ENCODE assay signal across 8 cellular contexts in the genomic region with DNA sequence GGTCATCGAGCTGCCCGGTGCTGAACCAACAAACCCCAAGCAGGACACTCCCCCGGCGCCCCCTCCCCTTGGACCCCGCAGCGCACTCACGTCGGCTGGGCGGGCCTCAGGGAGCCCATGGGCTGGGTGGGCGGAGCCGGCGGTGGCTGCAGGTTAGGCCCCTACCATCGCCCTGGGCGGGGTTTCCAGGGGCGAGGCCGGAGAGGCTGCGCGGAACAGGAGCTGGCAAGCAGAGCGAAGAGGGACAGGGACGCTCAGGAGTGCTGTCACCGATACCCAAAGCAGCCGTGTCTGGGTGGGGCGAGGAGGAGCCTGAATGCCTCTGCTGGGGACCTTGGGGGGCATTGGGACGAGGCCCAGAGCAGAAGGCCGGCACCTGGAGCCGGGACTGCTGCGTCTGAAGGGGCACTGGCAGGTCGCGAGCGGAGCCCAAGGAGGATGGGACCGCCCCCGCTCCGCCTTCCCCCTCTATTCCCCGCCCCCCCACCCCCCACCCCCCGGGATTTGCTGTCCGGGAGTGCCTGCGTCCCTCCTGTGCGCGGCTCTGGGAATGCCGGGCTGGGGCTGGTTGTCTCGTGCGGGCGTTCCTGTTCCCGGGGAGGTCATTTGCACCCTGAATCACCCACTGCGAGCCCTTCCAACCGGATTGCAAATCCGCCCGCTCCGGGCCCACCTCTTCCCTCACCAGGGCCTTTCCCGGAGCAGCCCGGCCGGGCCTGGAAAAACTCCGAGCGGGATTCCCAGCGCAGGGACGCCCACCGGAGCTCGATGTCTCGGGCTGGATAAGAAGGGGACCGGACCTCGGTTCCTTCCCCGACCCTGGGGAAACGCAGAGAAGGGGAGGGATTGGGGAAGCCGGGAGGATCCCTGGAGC. TPM values are rescaled to one million over a fixed set of nuclear protein-coding genes. Genes with fewer than 3 reads are reported as not detected.
DNase-seq lines count a peak whose midpoint lies in the region; ATAC-seq and TF ChIP-seq lines count a peak whose summit lies in the region.

No MANE protein-coding gene starts in this region.

- no peak for TF ChIP-seq RAD21 in IMR-90 (IDR thresholded peaks at IDR 0.05; ENCODE audit: low read length)

- ATAC-seq in GM19351 (IDR thresholded peaks at IDR 0.05; ENCODE audit: unreplicated experiment) (peak; percentile 59), IMR-90 (ENCODE audit: low read depth) (peak; percentile 33), omental fat pad (ENCODE audit: low FRiP score) (peak; percentile 37), upper lobe of left lung (ENCODE audit: low FRiP score in 2 of 2) (peak; percentile 69 to 91)

- H3K27ac ChIP-seq in BLaER1 (peak overlapping the region; percentile 63), IMR-90 (ENCODE audit: insufficient read depth, low read length) (no peak overlapping the region), RWPE1 (peak overlapping the region; percentile 89), upper lobe of left lung (peak overlapping the region; percentile 87 to 90 (median 88))

- no peak overlapping the region for H4K8ac ChIP-seq in IMR-90 (ENCODE audit: low read depth in 2 of 2, low read length in 2 of 2)

- H3K27me3 Mint-ChIP-seq in activated T-helper 2 cell treated with anti-CD3 and anti-CD28 coated beads, Interferon-gamma antibody, Interleukin-2, Interleukin-4, amounts not matched to agents 10 μg/mL and 5 μg/mL and 100 μg/mL, durations not matched to agents 14 hours and 24 hours and 36 hours (ENCODE audit: low read depth): no peaks in the 10 kb centered on the region

- H4K91ac ChIP-seq in IMR-90 (ENCODE audit: insufficient read depth, low read depth, low read length): no peak overlapping the region

- no peak for TF ChIP-seq POLR2A in IMR-90 (IDR thresholded peaks at IDR 0.05; ENCODE audit: low read depth, low read length)
- TF ChIP-seq POLR2A in upper lobe of left lung (IDR thresholded peaks at IDR 0.05): peak in 3 of 4 donors; percentile 34 to 85 (median 68)

- peaks cover 27% of the 10 kb centered on the region for H4K20me1 ChIP-seq in BLaER1
- peaks cover 16% of the 10 kb centered on the region; the same call in 1 of the 2 replicates for H4K20me1 ChIP-seq in IMR-90 (ENCODE audit: insufficient read depth, low read length)

- 0% methylated on average over 2 of the region's 64 CpGs; no CpG with 5 or more reads in 1 of the 2 experiments for WGBS in IMR-90 (ENCODE audit: extremely low coverage in 2 of 2, insufficient read length in 1 of 2), 2 experiments
- 0 to 1% methylated on average over 9 to 38 of the region's 64 CpGs for WGBS in upper lobe of left lung, 2 donors

- no peaks in the 10 kb centered on the region for H3K79me1 ChIP-seq in IMR-90 (ENCODE audit: low read depth in 1 of 2, low read length in 2 of 2)

- H2BK5ac ChIP-seq in IMR-90 (ENCODE audit: low read depth, low read length, poor library complexity, severe bottlenecking): no peak overlapping the region

- H3K4me3 Mint-ChIP-seq in activated T-helper 2 cell treated with anti-CD3 and anti-CD28 coated beads, Interferon-gamma antibody, Interleukin-2, Interleukin-4, amounts not matched to agents 10 μg/mL and 5 μg/mL and 100 μg/mL, durations not matched to agents 14 hours and 24 hours and 36 hours (ENCODE audit: low read depth): peak overlapping the region; percentile 77

- POLR2A ChIA-PET in IMR-90 (lab: Charles Lee; ENCODE audit: unreplicated experiment): no interaction called here
- POLR2A ChIA-PET in RWPE1 (lab: Yijun Ruan, JAX; ENCODE audit: low non-redundant PET): interaction anchor here (0.6 to 1.0 kb wide), 2 partner anchors 115 to 154 kb away, joined by 4 read pairs; no protein-coding TSS in a partner anchor

- intact Hi-C loops in IMR-90 (cut with micrococcal nuclease): no loop called here
- intact Hi-C loops in activated T-helper 2 cell treated with anti-CD3 and anti-CD28 coated beads, Interferon-gamma antibody, Interleukin-2, Interleukin-4, amounts not matched to agents 10 μg/mL and 5 μg/mL and 100 μg/mL, durations not matched to agents 14 hours and 24 hours and 36 hours (cut with micrococcal nuclease): no loop called here

- H2BK20ac ChIP-seq in IMR-90 (ENCODE audit: low read depth, low read length): no peak overlapping the region

- H3K4me1 Mint-ChIP-seq in activated T-helper 2 cell treated with anti-CD3 and anti-CD28 coated beads, Interferon-gamma antibody, Interleukin-2, Interleukin-4, amounts not matched to agents 10 μg/mL and 5 μg/mL and 100 μg/mL, durations not matched to agents 14 hours and 24 hours and 36 hours (ENCODE audit: low read depth): peaks cover 22% of the 10 kb centered on the region

- dilution Hi-C loops in IMR-90 (cut with HindIII; ENCODE audit: low sequenced_read_pairs, unreplicated experiment): no loop called here

- H2AK5ac ChIP-seq in IMR-90 (ENCODE audit: low read depth, low read length): no peak overlapping the region

- H3K56ac ChIP-seq in IMR-90 (ENCODE audit: extremely low read depth, insufficient read depth, low read length): no peak overlapping the region

- H3K9ac ChIP-seq in BLaER1: peak overlapping the region; percentile 76
- no peak overlapping the region for H3K9ac ChIP-seq in IMR-90 (ENCODE audit: low read depth, low read length)

- no peak overlapping the region for H3K27ac Mint-ChIP-seq in activated T-helper 2 cell treated with anti-CD3 and anti-CD28 coated beads, Interferon-gamma antibody, Interleukin-2, Interleukin-4, amounts not matched to agents 10 μg/mL and 5 μg/mL and 100 μg/mL, durations not matched to agents 14 hours and 24 hours and 36 hours

- no TSS peak for BruUV-seq in IMR-90 (replicated peaks; lab: Mats Ljungman, UMichigan)

- H3K18ac ChIP-seq in IMR-90 (ENCODE audit: low read depth, low read length): no peak overlapping the region

- no peak overlapping the region for H4K5ac ChIP-seq in IMR-90 (ENCODE audit: low read depth, low read length)

- H3K9me1 ChIP-seq in IMR-90 (ENCODE audit: insufficient read depth, low read length): no peaks in the 10 kb centered on the region

- H3K4me1 ChIP-seq in BLaER1: peaks cover 99% of the 10 kb centered on the region
- peaks cover 6% of the 10 kb centered on the region; the same call in 1 of the 2 replicates for H3K4me1 ChIP-seq in IMR-90 (ENCODE audit: control insufficient read depth, insufficient read depth, low read length)
- H3K4me1 ChIP-seq in upper lobe of left lung: peaks cover 48 to 64% (median 56%) of the 10 kb centered on the region in 4 donors

- H3K4me2 ChIP-seq in BLaER1 (peak overlapping the region; percentile 100), IMR-90 (ENCODE audit: low read depth, low read length) (peak overlapping the region; percentile 97)

- no peak for TF ChIP-seq CTCF in IMR-90 (conservative IDR thresholded peaks at IDR 0.05; ENCODE audit: low read depth, low read length)
- TF ChIP-seq CTCF in RWPE1 (conservative IDR thresholded peaks at IDR 0.05; ENCODE audit: low read depth): no peak
- TF ChIP-seq CTCF in foreskin fibroblast (IDR thresholded peaks at IDR 0.05; ENCODE audit: low read depth, low read length): no peak
- TF ChIP-seq CTCF in omental fat pad (IDR thresholded peaks at IDR 0.05): no peak
- TF ChIP-seq CTCF in upper lobe of left lung (IDR thresholded peaks at IDR 0.05): peak in 1 of 6 experiments; percentile 6

- H3K4me3 ChIP-seq in BLaER1 (peak overlapping the region; percentile 70), IMR-90 (ENCODE audit: insufficient read depth, low read depth, low read length) (peak overlapping the region; percentile 47), foreskin fibroblast (ENCODE audit: low read depth in 1 of 2, low read length in 2 of 2) (peak overlapping the region; percentile 45 to 50), upper lobe of left lung (peak overlapping the region; percentile 55 to 87 (median 74))

- no peak overlapping the region for H3K23ac ChIP-seq in IMR-90 (ENCODE audit: low read depth, low read length)

- H2BK120ac ChIP-seq in IMR-90 (ENCODE audit: low read depth, low read length): no peak overlapping the region

- H3K9me3 ChIP-seq in BLaER1 (no peaks in the 10 kb centered on the region), IMR-90 (ENCODE audit: control insufficient read depth, insufficient read depth, low read length) (0 out of 2 replicates have a peak, but pooled peaks cover 2% of the 10 kb centered on the region), upper lobe of left lung (no peaks in the 10 kb centered on the region)

- no peaks in the 10 kb centered on the region for H3K9me3 Mint-ChIP-seq in activated T-helper 2 cell treated with anti-CD3 and anti-CD28 coated beads, Interferon-gamma antibody, Interleukin-2, Interleukin-4, amounts not matched to agents 10 μg/mL and 5 μg/mL and 100 μg/mL, durations not matched to agents 14 hours and 24 hours and 36 hours

- no peaks in the 10 kb centered on the region for H3K27me3 ChIP-seq in BLaER1
- peaks cover 45% of the 10 kb centered on the region for H3K27me3 ChIP-seq in IMR-90 (ENCODE audit: control insufficient read depth, insufficient read depth, low read length)
- H3K27me3 ChIP-seq in upper lobe of left lung: no peaks in the 10 kb centered on the region

- in situ Hi-C loops in IMR-90 (cut with MboI; ENCODE audit: low sequenced_read_pairs): no loop called here

- peak overlapping the region; percentile 87 for H2AFZ ChIP-seq in IMR-90 (replicated peaks; ENCODE audit: low read length, poor library complexity)

- H3K36me3 Mint-ChIP-seq in activated T-helper 2 cell treated with anti-CD3 and anti-CD28 coated beads, Interferon-gamma antibody, Interleukin-2, Interleukin-4, amounts not matched to agents 10 μg/mL and 5 μg/mL and 100 μg/mL, durations not matched to agents 14 hours and 24 hours and 36 hours (ENCODE audit: low read depth): no peaks in the 10 kb centered on the region

- peak; percentile 31 for DNase-seq in IMR-90
- DNase-seq in RWPE1 (ENCODE audit: low spot score): peak; percentile 94
- peak; percentile 74 for DNase-seq in activated T-helper 2 cell treated with anti-CD3 and anti-CD28 coated beads, Interferon-gamma antibody, Interleukin-2, Interleukin-4, amounts not matched to agents 10 μg/mL and 5 μg/mL and 100 μg/mL, durations not matched to agents 14 hours and 24 hours and 36 hours (ENCODE audit: low spot score)
- peak; percentile 37 to 67 for DNase-seq in foreskin fibroblast
- DNase-seq in omental fat pad (ENCODE audit: low spot score): no peak
- peak; percentile 96 to 97 for DNase-seq in upper lobe of left lung

- TF ChIP-seq EP300 in upper lobe of left lung (IDR thresholded peaks at IDR 0.05): no peak

- no peak overlapping the region for H2BK15ac ChIP-seq in IMR-90 (ENCODE audit: low read depth, low read length)

- CTCF ChIA-PET in IMR-90 (lab: Yijun Ruan, JAX): no interaction called here
- CTCF ChIA-PET in RWPE1 (lab: Yijun Ruan, JAX): interaction anchor here (0.6 to 1.1 kb wide), 2 partner anchors 160 to 420 kb away, joined by 3 read pairs; no protein-coding TSS in a partner anchor

- H2AK9ac ChIP-seq in IMR-90 (replicated peaks; ENCODE audit: low read depth, low read length, poor library complexity): no peak overlapping the region

- no peak overlapping the region for H3K4ac ChIP-seq in IMR-90 (ENCODE audit: low read depth, low read length)

- peaks cover 12% of the 10 kb centered on the region; the same call in 1 of the 2 replicates for H3K36me3 ChIP-seq in BLaER1
- H3K36me3 ChIP-seq in IMR-90 (ENCODE audit: control insufficient read depth, insufficient read depth, low read length): peaks cover 12% of the 10 kb centered on the region
- H3K36me3 ChIP-seq in upper lobe of left lung: peaks cover 3 to 27% (median 17%) of the 10 kb centered on the region in 4 donors

- no peak overlapping the region for H3K14ac ChIP-seq in IMR-90 (replicated peaks; ENCODE audit: low read depth, low read length)

RNA-seq across cellular contexts. Expression of a gene that starts 0.9 kb away (rescaled TPM):
- total RNA-seq in IMR-90 (2012; rRNA removed): under 0.01 and 0.56 TPM in 2 replicates
- 0.89 and 1.9 TPM in 2 replicates for polyA plus RNA-seq in IMR-90 (2012; rRNA removed)
- polyA plus RNA-seq in IMR-90 (2012; cell fraction: cytosol; rRNA removed): 0.37 and 0.67 TPM in 2 replicates
- polyA plus RNA-seq in IMR-90 (2012; cell fraction: nucleus; rRNA removed; ENCODE audit: low replicate concordance): 7.4 and 16.4 TPM in 2 replicates
- total RNA-seq in activated T-helper 2 cell treated with anti-CD3 and anti-CD28 coated beads, Interferon-gamma antibody, Interleukin-2, Interleukin-4, amounts not matched to agents 10 μg/mL and 5 μg/mL and 100 μg/mL, durations not matched to agents 14 hours and 24 hours and 36 hours: 50.7 and 58.0 TPM in 2 replicates
- 10 to 100 TPM; 13.4 to 52.5 (median 23.7) TPM for total RNA-seq in omental fat pad
- 100 to 1,000 TPM in 1 of 6 donors, 10 to 100 TPM in 5; 46.1 to 243 (median 81.4) TPM for total RNA-seq in upper lobe of left lung

RNA-seq across cellular contexts. Expression of a gene that starts 58.8 kb away (rescaled TPM):
- total RNA-seq in IMR-90 (2012; rRNA removed) (4.2 and 4.7 TPM in 2 replicates), omental fat pad (10 to 100 TPM; 44.0 to 68.9 (median 53.2) TPM), upper lobe of left lung (100 to 1,000 TPM in 2 of 6 donors, 10 to 100 TPM in 4; 52.1 to 229 (median 72.0) TPM)
- polyA plus RNA-seq in IMR-90 (2012; rRNA removed): 16.4 and 17.1 TPM in 2 replicates
- 19.0 and 19.9 TPM in 2 replicates for polyA plus RNA-seq in IMR-90 (2012; cell fraction: cytosol; rRNA removed)
- 35.0 and 53.2 TPM in 2 replicates for polyA plus RNA-seq in IMR-90 (2012; cell fraction: nucleus; rRNA removed; ENCODE audit: low replicate concordance)
- 33.1 and 38.9 TPM in 2 replicates for total RNA-seq in activated T-helper 2 cell treated with anti-CD3 and anti-CD28 coated beads, Interferon-gamma antibody, Interleukin-2, Interleukin-4, amounts not matched to agents 10 μg/mL and 5 μg/mL and 100 μg/mL, durations not matched to agents 14 hours and 24 hours and 36 hours
